Comparison of ENCODE assay signal across 20 cellular contexts in genomic region chr9:109742759-109743388, GRCh38. TPM values are rescaled to one million over a fixed set of nuclear protein-coding genes. Genes with fewer than 3 reads are reported as not detected.
DNase-seq lines count a peak whose midpoint lies in the region; ATAC-seq, FAIRE-seq and TF ChIP-seq lines count a peak whose summit lies in the region.
"Had no signal": no experiment of that assay in that cellular context is flagged by ENCODE, and none has a peak within 500 bp of the region (broad histone marks: within the 10 kb centered on the region; RNA-seq: fewer than 3 reads in every experiment).

No MANE protein-coding gene starts in this region.

- intact Hi-C loops in Right ventricle myocardium superior (cut with DNase I) = no loop called here

- H3K27me3 ChIP-seq in right atrium auricular region = no peaks in the 10 kb centered on the region
- H3K27me3 ChIP-seq: adrenal gland had no signal

- no peaks in the 10 kb centered on the region for H3K9me3 ChIP-seq in right atrium auricular region
- H3K9me3 ChIP-seq: adrenal gland had no signal

- TF ChIP-seq CTCF in right atrium auricular region (IDR thresholded peaks at IDR 0.05) = no peak

- no peaks in the 10 kb centered on the region for H3K36me3 ChIP-seq in right atrium auricular region
- H3K36me3 ChIP-seq: adrenal gland had no signal

- peaks cover 0 to 33% of the 10 kb centered on the region in 2 donors for H3K4me1 ChIP-seq in right atrium auricular region

- ATAC-seq in Right ventricle myocardium superior (ENCODE audit: poor library complexity) (no peak), HG02623 (IDR thresholded peaks at IDR 0.05; ENCODE audit: unreplicated experiment) (no peak), GM18520 (IDR thresholded peaks at IDR 0.05; ENCODE audit: unreplicated experiment) (no peak)
- ATAC-seq: activated T-helper 17 cell treated with anti-CD3 and anti-CD28 coated beads, Interleukin-2, amount 50 U/mL, for 72 hours; left lobe of liver had no signal

- no peak overlapping the region for H3K27ac ChIP-seq in right atrium auricular region
- H3K27ac ChIP-seq: adrenal gland, VCaP had no signal

- FAIRE-seq in endometrium (lab: Jason Lieb, UNC) = peak; percentile 12
- FAIRE-seq: A204.1, HTR-8/SVneo had no signal

- DNase-seq in Right ventricle myocardium superior (peak; percentile 45), right atrium auricular region (ENCODE audit: low spot score) (no peak), islet precursor cell (peak; percentile 61), UCSD-AML1 (lab: John Stamatoyannopoulos, UW; ENCODE audit: unreplicated experiment) (no peak), HCEC 1CT (no peak)
- DNase-seq: activated CD8-positive, alpha-beta memory T cell treated with anti-CD3 and anti-CD28 coated beads for 24 hours; adrenal gland; CD4-positive, alpha-beta memory T cell; cortex of kidney; erythroblast; NCI-H187; NCI-H446 treated with DMSO at 0.1 percent for 48 hours had no signal

- no peak overlapping the region for H3K4me3 ChIP-seq in right atrium auricular region
- H3K4me3 ChIP-seq: adrenal gland had no signal

RNA-seq across cellular contexts. Expression of gene PALM2AKAP2, which starts 37.1 kb away (rescaled TPM):
- total RNA-seq in Right ventricle myocardium superior (87.5 TPM), right atrium auricular region (10 to 100 TPM; 56.6 to 61.1 TPM)
- total RNA-seq: CD4-positive, alpha-beta memory T cell had no signal

Comparison
In these comparisons a context has a peak if more than half of its experiments do, and no peak if none do; other contexts are left out.
1. DNase-seq: peak in Right ventricle myocardium superior (single experiment) and islet precursor cell (single experiment); none in right atrium auricular region (single experiment), UCSD-AML1 (single experiment) and HCEC 1CT (single experiment).